8 cellular contexts compared by ENCODE assay signal in genomic region chr4:84583871-84584373, GRCh38. TPM values are rescaled to one million over a fixed set of nuclear protein-coding genes. Genes with fewer than 3 reads are reported as not detected.
A peak's percentile ranks its signal among the peaks of the same experiment; 100 is the strongest.
DNase-seq lines count a peak whose midpoint lies in the region; ATAC-seq and TF ChIP-seq lines count a peak whose summit lies in the region.

No MANE protein-coding gene starts in this region.

- peak overlapping the region; percentile 92 for H2AFZ ChIP-seq in MM.1S (ENCODE audit: low read length)

- peak overlapping the region; percentile 80; the same call in 1 of the 2 replicates for H3K27ac ChIP-seq in MM.1S (ENCODE audit: low read length)
- H3K27ac ChIP-seq in naive thymus-derived CD4-positive, alpha-beta T cell (ENCODE audit: low read depth, low read length): no peak overlapping the region

- H3K36me3 ChIP-seq in MM.1S (replicated peaks; ENCODE audit: insufficient read depth, low read length): no peaks in the 10 kb centered on the region
- H3K36me3 ChIP-seq in naive thymus-derived CD4-positive, alpha-beta T cell (ENCODE audit: control insufficient read depth in 2 of 3, insufficient read depth in 3 of 3, low read length in 3 of 3): no peaks in the 10 kb centered on the region

- no peaks in the 10 kb centered on the region for H3K9me3 ChIP-seq in MM.1S (replicated peaks; ENCODE audit: insufficient read depth, low read length)
- H3K9me3 ChIP-seq in naive thymus-derived CD4-positive, alpha-beta T cell (ENCODE audit: control insufficient read depth in 2 of 3, low read length in 3 of 3): no peaks in the 10 kb centered on the region

- intact Hi-C loops in naive thymus-derived CD4-positive, alpha-beta T cell (cut with micrococcal nuclease): loop anchor here (1.0 to 10.0 kb wide), 7 partner anchors 82 to 1573 kb away; partner anchors contain the start of genes ABRAXAS1 (in 2 of the 2), HELQ (in 1 of the 2), HPSE (in 1 of the 2) and LIN54 (in 1 of the 2)
- intact Hi-C loops in posterior vena cava (cut with DNase I): no loop called here

- CTCF ChIA-PET in naive thymus-derived CD4-positive, alpha-beta T cell (lab: Charles Lee): no interaction called here

- H3K9ac ChIP-seq in MM.1S (ENCODE audit: low read length): peak overlapping the region; percentile 83

- H3K4me1 Mint-ChIP-seq in naive thymus-derived CD4-positive, alpha-beta T cell: peaks cover 9 to 26% (median 17%) of the 10 kb centered on the region in 7 donors

- H3K4me1 ChIP-seq in MM.1S (ENCODE audit: low read length): peaks cover 12% of the 10 kb centered on the region
- peaks cover 5% of the 10 kb centered on the region in 2 donors for H3K4me1 ChIP-seq in naive thymus-derived CD4-positive, alpha-beta T cell (ENCODE audit: control insufficient read depth in 2 of 2, insufficient read depth in 2 of 2, low read length in 2 of 2)

- peak; percentile 4 for DNase-seq in ELR (ENCODE audit: low read depth)
- DNase-seq in MM.1S: peak; percentile 36
- peak; percentile 25 for DNase-seq in choroid plexus epithelial cell (ENCODE audit: low read depth)
- DNase-seq in naive thymus-derived CD4-positive, alpha-beta T cell: peak in 7 of 9 donors; percentile 6 to 34 (median 24)
- no peak for DNase-seq in posterior vena cava (ENCODE audit: low spot score)
- no peak for DNase-seq in DMS153 treated with DMSO at 0.1 percent for 48 hours (lab: John Stamatoyannopoulos, UW; ENCODE audit: unreplicated experiment)
- no peak for DNase-seq in NCI-H748 treated with DMSO at 0.1 percent for 48 hours (lab: John Stamatoyannopoulos, UW)

- peak overlapping the region; percentile 93 for H3K4me3 ChIP-seq in MM.1S (ENCODE audit: low read length)
- H3K4me3 ChIP-seq in choroid plexus epithelial cell (ENCODE audit: low read depth, low read length): peak overlapping the region; percentile 64
- peak overlapping the region; percentile 61 for H3K4me3 ChIP-seq in naive thymus-derived CD4-positive, alpha-beta T cell (ENCODE audit: low read length)

- ATAC-seq in naive thymus-derived CD4-positive, alpha-beta T cell: no peak
- no peak for ATAC-seq in HG03571 (IDR thresholded peaks at IDR 0.05; ENCODE audit: unreplicated experiment)

- peaks cover 0 to 11% (median 4%) of the 10 kb centered on the region in 11 donors for H3K9me3 Mint-ChIP-seq in naive thymus-derived CD4-positive, alpha-beta T cell

- peaks cover 18 to 58% (median 30%) of the 10 kb centered on the region in 5 donors for H3K27me3 Mint-ChIP-seq in naive thymus-derived CD4-positive, alpha-beta T cell

- peak overlapping the region; percentile 78 to 94 (median 88) for H3K4me3 Mint-ChIP-seq in naive thymus-derived CD4-positive, alpha-beta T cell

- H3K4me2 ChIP-seq in MM.1S (ENCODE audit: low read depth, low read length): peak overlapping the region; percentile 47

- peak overlapping the region in 7 of 9 donors; percentile 41 to 85 (median 76) for H3K27ac Mint-ChIP-seq in naive thymus-derived CD4-positive, alpha-beta T cell

- POLR2A ChIA-PET in naive thymus-derived CD4-positive, alpha-beta T cell (lab: Charles Lee): no interaction called here

- H3K9me2 ChIP-seq in MM.1S (replicated peaks; ENCODE audit: insufficient read depth, low read length): no peaks in the 10 kb centered on the region

- no peaks in the 10 kb centered on the region for H3K27me3 ChIP-seq in MM.1S (replicated peaks; ENCODE audit: insufficient read depth, low read length)
- no peaks in the 10 kb centered on the region for H3K27me3 ChIP-seq in naive thymus-derived CD4-positive, alpha-beta T cell (ENCODE audit: control insufficient read depth in 2 of 2, insufficient read depth in 2 of 2, low read length in 2 of 2)

- H3K36me3 Mint-ChIP-seq in naive thymus-derived CD4-positive, alpha-beta T cell: peaks cover 0 to 9% (median 0%) of the 10 kb centered on the region in 5 donors

- H3K79me2 ChIP-seq in MM.1S (ENCODE audit: low read length): peaks cover 42% of the 10 kb centered on the region

- H3F3A ChIP-seq in MM.1S (ENCODE audit: insufficient read depth, low read length): peaks cover 13% of the 10 kb centered on the region; the same call in 1 of the 2 replicates

- H4K20me1 ChIP-seq in MM.1S (ENCODE audit: insufficient read depth, low read length): no peaks in the 10 kb centered on the region

- TF ChIP-seq CTCF in MM.1S (IDR thresholded peaks at IDR 0.05; ENCODE audit: low read length) (peak; percentile 32; the same call in 1 of the 2 replicates), choroid plexus epithelial cell (conservative IDR thresholded peaks at IDR 0.05; ENCODE audit: low read depth, low read length) (no peak)

RNA-seq across cellular contexts. Expression of gene CDS1, which starts 1.0 kb away (rescaled TPM):
- total RNA-seq in naive thymus-derived CD4-positive, alpha-beta T cell: under 1 TPM in 4 of 5 experiments, not detected in 1; 0.70 to 0.95 (median 0.80) TPM
- polyA plus RNA-seq in naive thymus-derived CD4-positive, alpha-beta T cell: under 1 TPM; 0.39 to 0.54 TPM
- total RNA-seq in posterior vena cava: under 1 TPM; 0.65 to 0.90 TPM

Comparison
In these comparisons a context has a peak if more than half of its experiments do, and no peak if none do; other contexts are left out.
1. DNase-seq: peak in ELR (single experiment), MM.1S (single experiment), choroid plexus epithelial cell (single experiment) and naive thymus-derived CD4-positive, alpha-beta T cell (7 of 9); none in posterior vena cava (single experiment), DMS153 treated with DMSO at 0.1 percent for 48 hours (single experiment) and NCI-H748 treated with DMSO at 0.1 percent for 48 hours (single experiment).
2. intact Hi-C loops: an anchor here in naive thymus-derived CD4-positive, alpha-beta T cell (1.0 to 10.0 kb wide); none called in posterior vena cava.
3. Peak in every context shown above with its lines, with median percentiles within 50 percentile points of each other: H3K4me3 ChIP-seq.